In genomic region chr12:52714887-52715281, GRCh38 we compare ENCODE assay signal across 26 cellular contexts. TPM values are rescaled to one million over a fixed set of nuclear protein-coding genes. Genes with fewer than 3 reads are reported as not detected.
DNase-seq lines count a peak whose midpoint lies in the region; ATAC-seq, FAIRE-seq and TF ChIP-seq lines count a peak whose summit lies in the region.
"Had no signal": no experiment of that assay in that cellular context is flagged by ENCODE, and none has a peak within 500 bp of the region (broad histone marks: within the 10 kb centered on the region; RNA-seq: fewer than 3 reads in every experiment).

No MANE protein-coding gene starts in this region.

- peaks cover 45% of the 10 kb centered on the region for H3K27me3 Mint-ChIP-seq in CD4-positive, alpha-beta T cell
- H3K27me3 Mint-ChIP-seq in nephron (ENCODE audit: low read depth), result peaks cover 79% of the 10 kb centered on the region

- peak overlapping the region; percentile 53; the same call in 1 of the 2 replicates for H3K9ac ChIP-seq in ES-I3 (ENCODE audit: low read depth, low read length)
- no peak overlapping the region for H3K9ac ChIP-seq in K562 (ENCODE audit: insufficient read depth in 1 of 2, low read depth in 2 of 2, low read length in 2 of 2)

- H3K4me1 ChIP-seq in ES-I3 (ENCODE audit: insufficient read depth, low read length) (no peaks in the 10 kb centered on the region; the same call in 1 of the 2 replicates), K562 (replicated peaks in 1 of 2; ENCODE audit: control insufficient read depth in 2 of 2, insufficient read depth in 2 of 2, low read length in 2 of 2) (peaks cover 0 to 12% of the 10 kb centered on the region in 2 experiments; a peak in 3 of 5 replicates), psoas muscle (no peaks in the 10 kb centered on the region)
- H3K4me1 ChIP-seq: adrenal gland had no signal

- WGBS in K562 (ENCODE audit: insufficient coverage, low coverage, missing lambda C conversion rate), result 11% methylated on average over 4 of the region's 4 CpGs
- 58 to 63% (median 61%) methylated on average over 4 of the region's 4 CpGs for WGBS in psoas muscle, 3 donors

- in situ Hi-C loops in K562 (cut with MboI), result no loop called here

- no peak for TF ChIP-seq CTCF in CD4-positive, alpha-beta T cell (IDR thresholded peaks at IDR 0.05)
- TF ChIP-seq CTCF in K562 (IDR thresholded peaks at IDR 0.05 in 2 of 3, conservative IDR thresholded peaks at IDR 0.05 in 1 of 3; ENCODE audit: insufficient read depth in 2 of 3, low read depth in 1 of 3, low read length in 3 of 3), result no peak
- no peak for TF ChIP-seq CTCF in nephron (IDR thresholded peaks at IDR 0.05; ENCODE audit: unreplicated experiment in 3 of 3)
- no peak for TF ChIP-seq CTCF in psoas muscle (IDR thresholded peaks at IDR 0.05)

- H3K36me3 Mint-ChIP-seq in CD4-positive, alpha-beta T cell (ENCODE audit: low read depth), result no peaks in the 10 kb centered on the region
- H3K36me3 Mint-ChIP-seq in nephron (ENCODE audit: low read depth), result no peaks in the 10 kb centered on the region
- H3K36me3 Mint-ChIP-seq: CD4-positive, CD25-positive, alpha-beta regulatory T cell had no signal

- peaks cover 11% of the 10 kb centered on the region; the same call in 1 of the 2 replicates for H4K20me1 ChIP-seq in K562 (replicated peaks; ENCODE audit: control insufficient read depth, insufficient read depth, low read length)

- no peak for TF ChIP-seq EP300 in K562 (IDR thresholded peaks at IDR 0.05; ENCODE audit: low read length)

- no peak overlapping the region for H3K27ac ChIP-seq in CD4-positive, alpha-beta T cell (ENCODE audit: low read depth, low read length)
- H3K27ac ChIP-seq in K562 (ENCODE audit: extremely low read depth, low read depth, low read length), result no peak overlapping the region
- no peak overlapping the region for H3K27ac ChIP-seq in psoas muscle
- H3K27ac ChIP-seq: adrenal gland had no signal

- H3K4me3 ChIP-seq in K562 (no peak overlapping the region), psoas muscle (no peak overlapping the region)
- H3K4me3 ChIP-seq: adrenal gland, lung had no signal

- H3K4me1 Mint-ChIP-seq in CD4-positive, alpha-beta T cell (ENCODE audit: low read depth), result peaks cover 38% of the 10 kb centered on the region
- H3K4me1 Mint-ChIP-seq in nephron, result no peaks in the 10 kb centered on the region
- H3K4me1 Mint-ChIP-seq: activated B cell treated with CpG ODN at 0.5 μM for 24 hours had no signal

- no peak for ATAC-seq in CD4-positive, alpha-beta T cell (ENCODE audit: poor library complexity)
- no peak for ATAC-seq in K562
- ATAC-seq in psoas muscle, result no peak
- ATAC-seq in GM19035 (IDR thresholded peaks at IDR 0.05; ENCODE audit: unreplicated experiment), result no peak
- ATAC-seq: Right ventricle myocardium inferior had no signal

- peak overlapping the region; percentile 57 for H3K27ac Mint-ChIP-seq in CD4-positive, alpha-beta T cell
- H3K27ac Mint-ChIP-seq in nephron, result no peak overlapping the region
- H3K27ac Mint-ChIP-seq: activated B cell treated with CpG ODN at 0.5 μM for 24 hours; CD4-positive, CD25-positive, alpha-beta regulatory T cell had no signal

- POLR2A ChIA-PET in CD4-positive, alpha-beta T cell (lab: Charles Lee), result interaction anchor here (1.5 kb wide), 1 partner anchor 104 kb away, joined by 6 read pairs; no protein-coding TSS in a partner anchor
- POLR2A ChIA-PET in K562 (lab: Yijun Ruan, JAX), result interaction anchor here (0.9 kb wide), 1 partner anchor 11 kb away, joined by 3 read pairs; no protein-coding TSS in a partner anchor

- CTCF ChIA-PET in CD4-positive, alpha-beta T cell (lab: Charles Lee), result interaction anchor here (0.6 kb wide), 1 partner anchor 168 kb away, joined by 3 read pairs; no protein-coding TSS in a partner anchor
- CTCF ChIA-PET in K562 (lab: Yijun Ruan, JAX; ENCODE audit: low intra/inter-chr PET ratio), result no interaction called here

- H3K9me1 ChIP-seq in K562 (ENCODE audit: control insufficient read depth, insufficient read depth, low read length), result no peaks in the 10 kb centered on the region

- TF ChIP-seq POLR2A in K562 (conservative IDR thresholded peaks at IDR 0.05), result no peak

- intact Hi-C loops in CD4-positive, alpha-beta T cell (cut with DNase I, micrococcal nuclease), result no loop called here
- intact Hi-C loops in K562 (cut with micrococcal nuclease), result no loop called here
- intact Hi-C loops in psoas muscle (cut with DNase I), result no loop called here

- peaks cover 22% of the 10 kb centered on the region for H3K27me3 ChIP-seq in CD4-positive, alpha-beta T cell (ENCODE audit: control insufficient read depth, insufficient read depth, low read length)
- H3K27me3 ChIP-seq in K562 (ENCODE audit: control insufficient read depth in 2 of 2, insufficient read depth in 2 of 2, low read length in 2 of 2) (peaks cover 35 to 36% of the 10 kb centered on the region in 2 experiments), psoas muscle (ENCODE audit: insufficient read depth in 3 of 3, low read length in 2 of 3) (peaks cover 3 to 52% (median 17%) of the 10 kb centered on the region in 3 donors)

- no peaks in the 10 kb centered on the region for H3K79me2 ChIP-seq in K562 (ENCODE audit: control insufficient read depth, insufficient read depth, low read length)

- no peak for TF ChIP-seq RAD21 in K562 (CRISPR knock-in tag; conservative IDR thresholded peaks at IDR 0.05 in 1 of 2, IDR thresholded peaks at IDR 0.05 in 1 of 2)

- no peak for DNase-seq in CD4-positive, alpha-beta T cell
- DNase-seq in K562 (ENCODE audit: extremely low read depth in 1 of 4, low spot score in 3 of 4) (no peak), H4 (ENCODE audit: low spot score) (no peak), psoas muscle (no peak)
- DNase-seq: activated B cell treated with CpG ODN at 0.5 μM for 24 hours; activated CD8-positive, alpha-beta memory T cell treated with anti-CD3 and anti-CD28 coated beads for 24 hours; adrenal gland; CD4-positive, CD25-positive, alpha-beta regulatory T cell; cortex of kidney; GDM1; Kasumi-1; kidney glomerular epithelial cell; NCI-H187 treated with DMSO at 0.1 percent for 48 hours; NCI-H226; substantia nigra; T1000 had no signal

- H3K9me3 ChIP-seq in CD4-positive, alpha-beta T cell (ENCODE audit: control insufficient read depth, low read length), result no peaks in the 10 kb centered on the region
- H3K9me3 ChIP-seq in ES-I3 (ENCODE audit: control insufficient read depth, insufficient read depth, low read length) (no peaks in the 10 kb centered on the region), K562 (replicated peaks; ENCODE audit: control insufficient read depth, insufficient read depth, low read depth, low read length) (no peaks in the 10 kb centered on the region), psoas muscle (no peaks in the 10 kb centered on the region)
- H3K9me3 ChIP-seq: adrenal gland had no signal

- no peak overlapping the region for H2AFZ ChIP-seq in K562 (ENCODE audit: low read depth, low read length)

- no peaks in the 10 kb centered on the region for H3K9me3 Mint-ChIP-seq in CD4-positive, alpha-beta T cell
- H3K9me3 Mint-ChIP-seq in nephron, result no peaks in the 10 kb centered on the region
- H3K9me3 Mint-ChIP-seq: activated B cell treated with CpG ODN at 0.5 μM for 24 hours had no signal

- FAIRE-seq in K562 (lab: Jason Lieb, UNC), result no peak
- FAIRE-seq: bronchial epithelial cell, endometrium had no signal

- H3K4me3 Mint-ChIP-seq in CD4-positive, alpha-beta T cell, result peak overlapping the region; percentile 72
- H3K4me3 Mint-ChIP-seq in nephron, result peak overlapping the region; percentile 3 to 53 (median 4)
- H3K4me3 Mint-ChIP-seq: activated B cell treated with CpG ODN at 0.5 μM for 24 hours had no signal

- H3K4me2 ChIP-seq in K562 (ENCODE audit: insufficient read depth, low read length), result no peak overlapping the region

- H3K36me3 ChIP-seq in ES-I3 (ENCODE audit: insufficient read depth, low read length) (no peaks in the 10 kb centered on the region), K562 (ENCODE audit: control insufficient read depth, insufficient read depth, low read length) (no peaks in the 10 kb centered on the region), psoas muscle (ENCODE audit: insufficient read depth in 1 of 2, low read depth in 1 of 2) (no peaks in the 10 kb centered on the region)
- H3K36me3 ChIP-seq: adrenal gland had no signal

- no TSS peak for BruUV-seq in K562 (replicated peaks; lab: Mats Ljungman, UMichigan)

RNA-seq across cellular contexts. Expression of gene KRT77, which starts 11.6 kb away (rescaled TPM):
- under 1 TPM; 0.11 to 0.20 TPM for total RNA-seq in CD4-positive, alpha-beta T cell
- not detected in 2 replicates for total RNA-seq in K562 (2011; cell fraction: chromatin; rRNA removed; ENCODE audit: low replicate concordance)
- not detected in 2 replicates for total RNA-seq in K562 (2011; cell fraction: nucleolus; rRNA removed)
- not detected in 2 replicates for total RNA-seq in K562 (2011; cell fraction: nucleoplasm; rRNA removed)
- total RNA-seq in K562 (2014; rRNA removed) (not detected in 2 replicates), K562 (2014; rRNA removed; fragmentation: Illumina TruSeq; extraction: Trizol) (not detected in 2 replicates), K562 (2015; rRNA removed; fragmentation: Illumina TruSeq; extraction: Trizol) (not detected in 2 replicates), K562 (2021) (not detected in 2 replicates), psoas muscle (not detected)
- polyA plus RNA-seq in K562 (2011; rRNA removed) (not detected in 2 replicates), K562 (2014; fragmentation: Illumina TruSeq; extraction: Trizol) (not detected in 2 replicates), K562 (2014; fragmentation: Nextera tagmentation; extraction: Ambion mirVana) (not detected), K562 (2014; rRNA removed) (not detected in 2 replicates), psoas muscle (under 1 TPM in 2 of 3 donors, not detected in 1; 0.01 to 0.04 TPM)
- polyA plus RNA-seq in K562 (2011; cell fraction: cytosol; rRNA removed), result not detected in 2 replicates
- polyA plus RNA-seq in K562 (2011; cell fraction: nucleus; rRNA removed), result not detected in 2 replicates
- polyA plus RNA-seq in K562 (2012), result 0.03 and 0.07 TPM in 2 replicates
- not detected in 2 replicates for polyA minus RNA-seq in K562 (2011; rRNA and poly(A)+ RNA removed)
- polyA minus RNA-seq in K562 (2011; cell fraction: cytosol; rRNA and poly(A)+ RNA removed), result not detected in 2 replicates
- not detected in 2 replicates for polyA minus RNA-seq in K562 (2011; cell fraction: nucleus; rRNA and poly(A)+ RNA removed)
- total RNA-seq in H4 (2014; rRNA removed; shearing (Covaris generic)), result not detected in 2 replicates
- total RNA-seq: activated B cell treated with CpG ODN at 0.5 μM for 24 hours; adrenal gland; bronchial epithelial cell; CD4-positive, CD25-positive, alpha-beta regulatory T cell; HT-29; lung; OCI-LY7; osteocyte; Right ventricle myocardium inferior had no signal
- polyA plus RNA-seq: adrenal gland; CD4-positive, CD25-positive, alpha-beta regulatory T cell; lung had no signal

RNA-seq across cellular contexts. Expression of gene KRT1, which starts 34.7 kb away (rescaled TPM):
- 1 to 10 TPM; 3.9 to 4.0 TPM for total RNA-seq in CD4-positive, alpha-beta T cell
- not detected in 2 replicates for total RNA-seq in K562 (2011; cell fraction: chromatin; rRNA removed; ENCODE audit: low replicate concordance)
- not detected in 2 replicates for total RNA-seq in K562 (2011; cell fraction: nucleolus; rRNA removed)
- not detected in 2 replicates for total RNA-seq in K562 (2011; cell fraction: nucleoplasm; rRNA removed)
- total RNA-seq in K562 (2014; rRNA removed) (not detected in 2 replicates), K562 (2014; rRNA removed; fragmentation: Illumina TruSeq; extraction: Trizol) (not detected in 2 replicates), K562 (2015; rRNA removed; fragmentation: Illumina TruSeq; extraction: Trizol) (0.11 and 0.18 TPM in 2 replicates), K562 (2021) (not detected in 2 replicates), psoas muscle (1 to 10 TPM in 1 of 4 donors, under 1 TPM in 2, not detected in 1; 0.16 to 1.1 (median 0.25) TPM)
- polyA plus RNA-seq in K562 (2011; rRNA removed) (not detected in 2 replicates), K562 (2014; fragmentation: Illumina TruSeq; extraction: Trizol) (not detected in 2 replicates), K562 (2014; fragmentation: Nextera tagmentation; extraction: Ambion mirVana) (not detected), K562 (2014; rRNA removed) (not detected in 2 replicates), psoas muscle (under 1 TPM in 1 of 3 donors, not detected in 2; 0.13 TPM)
- not detected in 2 replicates for polyA plus RNA-seq in K562 (2011; cell fraction: cytosol; rRNA removed)
- polyA plus RNA-seq in K562 (2011; cell fraction: nucleus; rRNA removed), result not detected in 2 replicates
- polyA plus RNA-seq in K562 (2012), result 0.33 TPM in 1 of 2 replicates, not detected in the other
- polyA minus RNA-seq in K562 (2011; rRNA and poly(A)+ RNA removed), result not detected in 2 replicates
- polyA minus RNA-seq in K562 (2011; cell fraction: cytosol; rRNA and poly(A)+ RNA removed), result not detected in 2 replicates
- not detected in 2 replicates for polyA minus RNA-seq in K562 (2011; cell fraction: nucleus; rRNA and poly(A)+ RNA removed)
- not detected in 2 replicates for total RNA-seq in H4 (2014; rRNA removed; shearing (Covaris generic))
- total RNA-seq: activated B cell treated with CpG ODN at 0.5 μM for 24 hours, bronchial epithelial cell, HT-29, OCI-LY7, osteocyte, Right ventricle myocardium inferior had no signal
- polyA plus RNA-seq: adrenal gland, lung had no signal
